In the genomic region with DNA sequence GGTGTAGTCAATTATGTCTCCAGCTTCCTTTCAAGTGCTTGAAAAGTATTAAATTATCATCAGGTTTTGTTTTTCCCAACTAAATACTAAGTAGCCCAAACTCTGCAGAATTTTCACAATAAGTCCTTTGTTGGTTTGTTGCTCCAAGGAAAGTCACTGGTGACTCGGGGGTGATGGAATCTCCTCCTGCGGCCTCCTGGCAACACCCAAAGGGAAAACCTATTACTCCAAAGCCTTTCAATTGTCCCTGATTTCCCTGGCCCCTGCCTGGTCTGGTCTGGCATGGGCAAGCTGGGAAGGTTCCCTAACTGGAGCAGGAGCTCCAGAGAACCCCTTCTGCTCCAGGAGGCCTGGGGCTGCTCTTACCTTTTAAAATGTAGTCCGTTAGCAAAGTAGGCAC, we compare ENCODE assay signal across 13 cellular contexts. TPM values are rescaled to one million over a fixed set of nuclear protein-coding genes. Genes with fewer than 3 reads are reported as not detected.
A peak's percentile ranks its signal among the peaks of the same experiment; 100 is the strongest.
DNase-seq lines count a peak whose midpoint lies in the region; ATAC-seq lines count a peak whose summit lies in the region.
"Had no signal": no experiment of that assay in that cellular context is flagged by ENCODE, and none has a peak within 500 bp of the region (broad histone marks: within the 10 kb centered on the region; RNA-seq: fewer than 3 reads in every experiment).

No MANE protein-coding gene starts in this region.

- no peak for ATAC-seq in HG02623 (IDR thresholded peaks at IDR 0.05; ENCODE audit: unreplicated experiment)
- no peak for ATAC-seq in HG02870 (IDR thresholded peaks at IDR 0.05; ENCODE audit: unreplicated experiment)
- ATAC-seq: gastrocnemius medialis; stimulated activated effector memory CD8-positive, alpha-beta T cell treated with anti-CD3 and anti-CD28 coated beads, Interleukin-12 subunit alpha, Interleukin-12 subunit beta, amount 100 ng/mL, for 72 hours had no signal

- DNase-seq in EH (ENCODE audit: low read depth) (peak; percentile 46), SW480 (ENCODE audit: low spot score) (peak; percentile 28), fibroblast of peridontal ligament (ENCODE audit: extremely low read depth) (peak; percentile 29), renal cortical epithelial cell (ENCODE audit: low read depth) (peak; percentile 50), cerebellar nuclear complex (lab: John Stamatoyannopoulos, UW) (no peak), SKM-1 treated with dmso at 0.1 percent for 144 hours (lab: John Stamatoyannopoulos, UW; ENCODE audit: unreplicated experiment) (no peak)
- DNase-seq: activated naive CD8-positive, alpha-beta T cell treated with anti-CD3 and anti-CD28 coated beads for 36 hours; gastrocnemius medialis; Kasumi-1; stimulated activated CD4-positive, alpha-beta T cell treated with anti-CD3 and anti-CD28 coated beads, Interleukin-4, amount 100 ng/mL, for 1 hour had no signal

RNA-seq across cellular contexts. Expression of gene FEZ1, which starts 47.9 kb away (rescaled TPM):
- total RNA-seq in renal cortical epithelial cell = 18.8 and 22.5 TPM in 2 replicates

Comparison
In these comparisons a context has a peak if more than half of its experiments do, and no peak if none do; other contexts are left out.
1. DNase-seq: peak in EH (single experiment), SW480 (single experiment), fibroblast of peridontal ligament (single experiment) and renal cortical epithelial cell (single experiment); none in cerebellar nuclear complex (0 of 2) and SKM-1 treated with dmso at 0.1 percent for 144 hours (single experiment).